In the genomic region with DNA sequence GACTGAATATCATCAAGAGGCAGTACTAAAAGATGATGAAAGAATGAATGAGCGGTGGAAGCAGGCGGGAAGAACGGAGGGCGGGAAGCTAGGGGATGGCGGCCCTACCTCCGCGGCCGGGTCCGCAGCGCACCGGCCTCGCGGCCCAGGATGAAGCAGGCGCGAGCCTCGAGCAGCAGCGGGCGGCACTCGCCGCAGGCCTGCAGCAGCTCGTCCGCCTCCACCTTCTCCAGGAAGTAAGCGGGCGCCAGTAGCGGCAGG, we compare ENCODE assay signal across 2 cellular contexts.
TF ChIP-seq lines count a peak whose summit lies in the region.

No MANE protein-coding gene starts in this region.

TF ChIP-seq in A549, 52 proteins besides CTCF, POLR2A, EP300 and RAD21:
- TF ChIP-seq MAFK (IDR thresholded peaks at IDR 0.05; ENCODE audit: partially characterized antibody), result no peak
- no peak for TF ChIP-seq KDM1A (IDR thresholded peaks at IDR 0.05; ENCODE audit: low read depth)
- TF ChIP-seq POLR2AphosphoS2 (conservative IDR thresholded peaks at IDR 0.05; ENCODE audit: low read length), result no peak
- TF ChIP-seq PHF8 (IDR thresholded peaks at IDR 0.05; ENCODE audit: borderline replicate concordance, low read depth), result no peak
- no peak for TF ChIP-seq SREBF2 (IDR thresholded peaks at IDR 0.05)

TF ChIP-seq in IMR-90, 13 proteins besides CTCF, POLR2A, EP300 and RAD21:
- TF ChIP-seq MAFK (IDR thresholded peaks at IDR 0.05; ENCODE audit: low read depth, low read length), result no peak
- no peak for TF ChIP-seq SMC3 (IDR thresholded peaks at IDR 0.05; ENCODE audit: low read depth, low read length)
- TF ChIP-seq MAZ (IDR thresholded peaks at IDR 0.05; ENCODE audit: borderline replicate concordance, low read depth, low read length), result no peak
- no peak for TF ChIP-seq FOS (IDR thresholded peaks at IDR 0.05; ENCODE audit: low read depth, low read length)
- TF ChIP-seq, protein P1, sequence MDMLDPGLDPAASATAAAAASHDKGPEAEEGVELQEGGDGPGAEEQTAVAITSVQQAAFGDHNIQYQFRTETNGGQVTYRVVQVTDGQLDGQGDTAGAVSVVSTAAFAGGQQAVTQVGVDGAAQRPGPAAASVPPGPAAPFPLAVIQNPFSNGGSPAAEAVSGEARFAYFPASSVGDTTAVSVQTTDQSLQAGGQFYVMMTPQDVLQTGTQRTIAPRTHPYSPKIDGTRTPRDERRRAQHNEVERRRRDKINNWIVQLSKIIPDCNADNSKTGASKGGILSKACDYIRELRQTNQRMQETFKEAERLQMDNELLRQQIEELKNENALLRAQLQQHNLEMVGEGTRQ (IDR thresholded peaks at IDR 0.05; ENCODE audit: low read depth, low read length), result no peak
- no peak for TF ChIP-seq CHD1 (IDR thresholded peaks at IDR 0.05; ENCODE audit: low read depth, low read length)
- no peak; the same call in 1 of the 2 replicates for TF ChIP-seq MXI1 (IDR thresholded peaks at IDR 0.05; ENCODE audit: borderline replicate concordance, low read depth, low read length)
- no peak for TF ChIP-seq RCOR1 (IDR thresholded peaks at IDR 0.05; ENCODE audit: insufficient replicate concordance, low read length)
- no peak for TF ChIP-seq CEBPB (IDR thresholded peaks at IDR 0.05; ENCODE audit: low read depth, low read length)
- TF ChIP-seq RFX5 (IDR thresholded peaks at IDR 0.05; ENCODE audit: low read depth, low read length), result no peak
- no peak for TF ChIP-seq NFE2L2 (IDR thresholded peaks at IDR 0.05; ENCODE audit: low read depth, low read length)
- TF ChIP-seq, protein P2, sequence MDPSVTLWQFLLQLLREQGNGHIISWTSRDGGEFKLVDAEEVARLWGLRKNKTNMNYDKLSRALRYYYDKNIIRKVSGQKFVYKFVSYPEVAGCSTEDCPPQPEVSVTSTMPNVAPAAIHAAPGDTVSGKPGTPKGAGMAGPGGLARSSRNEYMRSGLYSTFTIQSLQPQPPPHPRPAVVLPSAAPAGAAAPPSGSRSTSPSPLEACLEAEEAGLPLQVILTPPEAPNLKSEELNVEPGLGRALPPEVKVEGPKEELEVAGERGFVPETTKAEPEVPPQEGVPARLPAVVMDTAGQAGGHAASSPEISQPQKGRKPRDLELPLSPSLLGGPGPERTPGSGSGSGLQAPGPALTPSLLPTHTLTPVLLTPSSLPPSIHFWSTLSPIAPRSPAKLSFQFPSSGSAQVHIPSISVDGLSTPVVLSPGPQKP (IDR thresholded peaks at IDR 0.05; ENCODE audit: borderline replicate concordance, low read depth, low read length), result no peak
- no peak for TF ChIP-seq BHLHE40 (IDR thresholded peaks at IDR 0.05; ENCODE audit: low read depth, low read length)
TF ChIP-seq in IMR-90: peak in this region for 0.
